ENCODE assay signal across 9 cellular contexts in the genomic region with DNA sequence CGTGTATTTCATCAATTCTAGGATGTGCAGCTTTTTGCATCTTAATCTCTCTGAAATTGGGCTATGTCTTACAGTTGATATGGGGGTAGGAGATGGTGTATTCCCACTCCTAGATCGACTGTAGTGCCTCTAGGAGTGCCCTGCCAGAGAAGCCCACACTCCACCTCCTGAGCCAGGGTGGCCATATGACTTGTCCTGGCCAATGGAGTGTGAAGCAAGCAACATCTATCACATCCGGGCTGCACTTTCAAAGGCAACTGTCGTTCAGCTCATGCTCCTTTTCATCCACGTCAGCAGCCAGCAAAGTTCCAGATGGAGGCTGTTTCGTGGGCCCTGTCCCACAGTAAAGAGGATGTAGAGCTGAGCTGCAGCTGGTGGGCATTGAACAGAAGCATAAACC.
DNase-seq lines count a peak whose midpoint lies in the region; ATAC-seq and TF ChIP-seq lines count a peak whose summit lies in the region.
"Had no signal": no experiment of that assay in that cellular context is flagged by ENCODE, and none has a peak within 500 bp of the region (broad histone marks: within the 10 kb centered on the region; RNA-seq: fewer than 3 reads in every experiment).

No MANE protein-coding gene starts in this region.

- BruUV-seq in Caco-2 (replicated peaks; lab: Mats Ljungman, UMichigan): no TSS peak

- H3K4me1 Mint-ChIP-seq in T-helper 17 cell (peaks cover 8% of the 10 kb centered on the region), Caco-2 (ENCODE audit: low read depth, unreplicated experiment) (peaks cover 7% of the 10 kb centered on the region)

- peak; percentile 87 for ATAC-seq in GM18909 (IDR thresholded peaks at IDR 0.05; ENCODE audit: poor library complexity, unreplicated experiment)
- ATAC-seq in HG03066 (IDR thresholded peaks at IDR 0.05; ENCODE audit: low read depth, unreplicated experiment): peak; percentile 78
- ATAC-seq in T-helper 17 cell: peak; percentile 85
- ATAC-seq in gastrocnemius medialis: peak; percentile 12 to 39

- H3K9me3 ChIP-seq in T-helper 17 cell (ENCODE audit: control insufficient read depth, low read length, poor library complexity, severe bottlenecking): no peaks in the 10 kb centered on the region
- no peaks in the 10 kb centered on the region for H3K9me3 ChIP-seq in gastrocnemius medialis
- no peaks in the 10 kb centered on the region for H3K9me3 ChIP-seq in Caco-2

- DNase-seq in AG08395 (ENCODE audit: low spot score): peak; percentile 29
- DNase-seq in T-helper 17 cell: no peak
- DNase-seq in gastrocnemius medialis: peak in 1 of 2 donors; percentile 21
- DNase-seq in SKM-1 treated with dmso at 0.1 percent for 144 hours (lab: John Stamatoyannopoulos, UW; ENCODE audit: unreplicated experiment): no peak
- no peak for DNase-seq in Caco-2
- no peak for DNase-seq in islet precursor cell

- H3K4me1 ChIP-seq in gastrocnemius medialis (peaks cover 0 to 12% of the 10 kb centered on the region in 2 donors), Caco-2 (no peaks in the 10 kb centered on the region)

- H3K9me3 Mint-ChIP-seq in Caco-2 (ENCODE audit: unreplicated experiment): no peaks in the 10 kb centered on the region

- CTCF ChIA-PET in Caco-2 (lab: Charles Lee): interaction anchor here (0.6 kb wide), 1 partner anchor 232 kb away, joined by 3 read pairs; no protein-coding TSS in a partner anchor

- H3K27me3 Mint-ChIP-seq in T-helper 17 cell: peaks cover 16% of the 10 kb centered on the region
- H3K27me3 Mint-ChIP-seq in Caco-2 (ENCODE audit: insufficient read depth, unreplicated experiment): no peaks in the 10 kb centered on the region
- H3K27me3 Mint-ChIP-seq: activated naive CD8-positive, alpha-beta T cell had no signal

- TF ChIP-seq CTCF in gastrocnemius medialis (IDR thresholded peaks at IDR 0.05 in 4 of 5, conservative IDR thresholded peaks at IDR 0.05 in 1 of 5): no peak
- TF ChIP-seq CTCF in Caco-2 (IDR thresholded peaks at IDR 0.05; ENCODE audit: insufficient read depth in 1 of 2, low read depth in 1 of 2, low read length in 1 of 2, severe bottlenecking in 1 of 2, unreplicated experiment in 1 of 2): no peak

- no peak overlapping the region for H3K4me3 ChIP-seq in gastrocnemius medialis
- H3K4me3 ChIP-seq in Caco-2 (ENCODE audit: low read depth, low read length): no peak overlapping the region

- peak overlapping the region in 1 of 4 donors; percentile 13 for H3K27ac ChIP-seq in gastrocnemius medialis

- H3K27me3 ChIP-seq in gastrocnemius medialis (no peaks in the 10 kb centered on the region), Caco-2 (replicated peaks; ENCODE audit: control insufficient read depth, insufficient read depth, low read length) (no peaks in the 10 kb centered on the region)

- TF ChIP-seq POLR2A in gastrocnemius medialis (IDR thresholded peaks at IDR 0.05): no peak

- H3K36me3 Mint-ChIP-seq in T-helper 17 cell (ENCODE audit: low read depth) (peaks cover 2% of the 10 kb centered on the region), Caco-2 (ENCODE audit: insufficient read depth, unreplicated experiment) (no peaks in the 10 kb centered on the region)
- H3K36me3 Mint-ChIP-seq: activated naive CD8-positive, alpha-beta T cell had no signal

- H3K27ac Mint-ChIP-seq in T-helper 17 cell (no peak overlapping the region), Caco-2 (ENCODE audit: unreplicated experiment) (no peak overlapping the region)
- H3K27ac Mint-ChIP-seq: activated naive CD8-positive, alpha-beta T cell had no signal

- POLR2A ChIA-PET in Caco-2 (lab: Charles Lee): interaction anchor here (0.6 kb wide), 1 partner anchor 195 kb away, joined by 4 read pairs; no protein-coding TSS in a partner anchor

- H3K36me3 ChIP-seq in gastrocnemius medialis (no peaks in the 10 kb centered on the region), Caco-2 (ENCODE audit: control insufficient read depth, insufficient read depth, low read length) (no peaks in the 10 kb centered on the region)

- in situ Hi-C loops in gastrocnemius medialis (cut with MboI; ENCODE audit: low sequenced_read_pairs in 4 of 4): no loop called here

- intact Hi-C loops in gastrocnemius medialis (cut with DNase I; ENCODE audit: low total_unique reads): no loop called here
- intact Hi-C loops in Caco-2 (cut with micrococcal nuclease; ENCODE audit: unreplicated experiment): no loop called here

- H3K4me3 Mint-ChIP-seq in T-helper 17 cell (no peak overlapping the region), Caco-2 (ENCODE audit: unreplicated experiment) (no peak overlapping the region)
- H3K4me3 Mint-ChIP-seq: activated naive CD8-positive, alpha-beta T cell had no signal

Comparison
In these comparisons a context has a peak if more than half of its experiments do, and no peak if none do; other contexts are left out.
1. ATAC-seq: peak in every context shown above with its lines; median percentile 87 in GM18909; 85 in T-helper 17 cell; 78 in HG03066; 26 in gastrocnemius medialis.